ENCODE assay signal across 1 cellular context in the genomic region with DNA sequence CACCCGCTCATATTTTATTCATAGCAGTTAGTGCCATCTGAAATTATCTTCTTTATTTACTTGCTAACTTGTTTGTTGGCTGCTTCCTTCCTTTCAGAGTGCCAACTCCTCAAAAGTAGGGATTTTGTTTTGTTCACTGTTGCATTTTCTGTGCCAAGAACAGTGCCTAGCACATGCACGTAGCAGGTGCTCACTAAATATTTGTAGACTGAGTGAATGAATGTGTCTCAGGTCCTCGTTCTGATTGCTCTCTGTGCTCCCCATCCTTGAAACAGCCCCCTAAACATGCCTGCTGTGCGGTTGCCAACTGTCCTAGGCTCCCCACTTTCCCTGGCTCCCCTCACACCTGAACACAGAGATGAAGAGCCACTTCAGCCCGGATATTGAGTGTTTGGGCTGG.
TF ChIP-seq lines count a peak whose summit lies in the region.

No MANE protein-coding gene starts in this region.

TF ChIP-seq in HCT116, 20 proteins besides CTCF, POLR2A, EP300 and RAD21:
- TF ChIP-seq, protein P1, sequence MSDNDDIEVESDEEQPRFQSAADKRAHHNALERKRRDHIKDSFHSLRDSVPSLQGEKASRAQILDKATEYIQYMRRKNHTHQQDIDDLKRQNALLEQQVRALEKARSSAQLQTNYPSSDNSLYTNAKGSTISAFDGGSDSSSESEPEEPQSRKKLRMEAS (IDR thresholded peaks at IDR 0.05) = no peak
- no peak for TF ChIP-seq JUND (IDR thresholded peaks at IDR 0.05)
- TF ChIP-seq EGR1 (IDR thresholded peaks at IDR 0.05; ENCODE audit: low read depth) = no peak
